In the genomic region with DNA sequence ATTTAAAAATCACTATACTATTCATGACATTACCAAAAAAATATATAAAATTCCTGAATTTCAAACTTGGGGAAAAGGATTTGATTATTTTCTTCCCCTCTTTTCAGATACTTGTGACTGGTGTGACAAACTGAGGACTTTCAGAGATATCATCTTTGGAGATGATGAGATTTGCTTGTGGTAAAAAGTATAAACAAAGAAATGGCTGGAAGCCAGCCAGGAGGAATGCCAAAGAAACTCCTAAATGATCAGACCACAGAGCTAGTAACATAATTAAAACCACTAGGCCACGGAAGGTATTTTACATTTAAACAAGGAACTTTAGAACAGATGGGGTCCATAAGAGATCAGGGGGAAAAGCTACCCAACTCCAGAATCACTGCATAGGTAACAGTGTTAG, we compare ENCODE assay signal across 15 cellular contexts. TPM values are rescaled to one million over a fixed set of nuclear protein-coding genes. Genes with fewer than 3 reads are reported as not detected.
A peak's percentile ranks its signal among the peaks of the same experiment; 100 is the strongest.
DNase-seq lines count a peak whose midpoint lies in the region; ATAC-seq, FAIRE-seq and TF ChIP-seq lines count a peak whose summit lies in the region.
"Had no signal": no experiment of that assay in that cellular context is flagged by ENCODE, and none has a peak within 500 bp of the region (broad histone marks: within the 10 kb centered on the region; RNA-seq: fewer than 3 reads in every experiment).

No MANE protein-coding gene starts in this region.

- H3K4me1 Mint-ChIP-seq in endothelial cell (ENCODE audit: unreplicated experiment) = no peaks in the 10 kb centered on the region
- H3K4me1 Mint-ChIP-seq: stimulated activated naive CD8-positive, alpha-beta T cell treated with anti-CD3 and anti-CD28 coated beads, Interleukin-15, amount 100 ng/mL, for 72 hours had no signal

- H3K36me3 ChIP-seq in GM23248 (ENCODE audit: low read depth) (peaks cover 3% of the 10 kb centered on the region; the same call in 1 of the 2 replicates), pancreas (no peaks in the 10 kb centered on the region)

- in situ Hi-C loops in GM23248 (cut with MboI) (loop anchor here (25.0 kb wide), 1 partner anchor 791 kb away; a partner anchor contains a TSS), astrocyte of the cerebellum (cut with HindIII; ENCODE audit: low sequenced_read_pairs) (no loop called here)

- H3F3A ChIP-seq in GM23248 (ENCODE audit: insufficient read depth) = no peaks in the 10 kb centered on the region

- intact Hi-C loops in pancreas (cut with DNase I) = no loop called here

- H3K36me3 Mint-ChIP-seq in endothelial cell (ENCODE audit: low read depth, unreplicated experiment) = no peaks in the 10 kb centered on the region

- H3K9me3 ChIP-seq in GM23248 (ENCODE audit: low read depth) (no peaks in the 10 kb centered on the region), pancreas (no peaks in the 10 kb centered on the region)

- H3K79me2 ChIP-seq in GM23248 (ENCODE audit: insufficient read depth) = no peaks in the 10 kb centered on the region

- no peaks in the 10 kb centered on the region for H3K27me3 Mint-ChIP-seq in endothelial cell (ENCODE audit: unreplicated experiment)
- H3K27me3 Mint-ChIP-seq: activated T-cell treated with anti-CD3 and anti-CD28 coated beads, Interleukin-2, amount 50 U/mL, for 24 hours; stimulated activated naive CD8-positive, alpha-beta T cell treated with anti-CD3 and anti-CD28 coated beads, Interleukin-15, amount 100 ng/mL, for 72 hours had no signal

- H3K4me3 ChIP-seq in AG10803 (ENCODE audit: low read length) (no peak overlapping the region), GM23248 (no peak overlapping the region), astrocyte of the cerebellum (ENCODE audit: low read depth, low read length) (no peak overlapping the region), pancreas (no peak overlapping the region)
- H3K4me3 ChIP-seq: PC-9 had no signal

- no peaks in the 10 kb centered on the region for H3K9me3 Mint-ChIP-seq in endothelial cell (ENCODE audit: unreplicated experiment)
- H3K9me3 Mint-ChIP-seq: activated T-cell treated with anti-CD3 and anti-CD28 coated beads, Interleukin-2, amount 50 U/mL, for 24 hours; stimulated activated naive CD8-positive, alpha-beta T cell treated with anti-CD3 and anti-CD28 coated beads, Interleukin-15, amount 100 ng/mL, for 72 hours had no signal

- no peaks in the 10 kb centered on the region for H3K27me3 ChIP-seq in GM23248 (replicated peaks; ENCODE audit: insufficient read depth)
- no peaks in the 10 kb centered on the region for H3K27me3 ChIP-seq in pancreas

- DNase-seq in AG10803 (ENCODE audit: low read depth) (peak; percentile 75), GM23248 (peak; percentile 36), astrocyte of the cerebellum (ENCODE audit: low read depth) (peak; percentile 57), kidney tubule cell (ENCODE audit: low spot score) (peak; percentile 34), endothelial cell (ENCODE audit: low spot score) (no peak), hypothalamus (lab: John Stamatoyannopoulos, UW) (no peak), pancreas (no peak)
- DNase-seq: activated T-cell treated with anti-CD3 and anti-CD28 coated beads, Interleukin-2, amount 50 U/mL, for 24 hours; anterior cingulate cortex; NCI-H2227 treated with DMSO at 0.1 percent for 48 hours; PC-9; retina; stimulated activated naive CD8-positive, alpha-beta T cell treated with anti-CD3 and anti-CD28 coated beads, Interleukin-15, amount 100 ng/mL, for 72 hours; T-helper 1 cell had no signal

- H3K27ac ChIP-seq in GM23248 (no peak overlapping the region), pancreas (no peak overlapping the region)
- H3K27ac ChIP-seq: PC-9 had no signal

- no peak overlapping the region for H3K4me3 Mint-ChIP-seq in endothelial cell (ENCODE audit: unreplicated experiment)
- H3K4me3 Mint-ChIP-seq: activated T-cell treated with anti-CD3 and anti-CD28 coated beads, Interleukin-2, amount 50 U/mL, for 24 hours; stimulated activated naive CD8-positive, alpha-beta T cell treated with anti-CD3 and anti-CD28 coated beads, Interleukin-15, amount 100 ng/mL, for 72 hours had no signal

- no peak overlapping the region for H3K27ac Mint-ChIP-seq in endothelial cell (ENCODE audit: unreplicated experiment)
- H3K27ac Mint-ChIP-seq: activated T-cell treated with anti-CD3 and anti-CD28 coated beads, Interleukin-2, amount 50 U/mL, for 24 hours had no signal

- H2AFZ ChIP-seq in GM23248 = 0 out of 2 replicates have a peak overlapping the region, but pooled peaks have one; percentile 30
- H2AFZ ChIP-seq: PC-9 had no signal

- no peak for FAIRE-seq in pancreas (lab: Jason Lieb, UNC)

- peak overlapping the region; percentile 39 for H3K4me2 ChIP-seq in GM23248 (ENCODE audit: unreplicated experiment)
- H3K4me2 ChIP-seq: PC-9 had no signal

- TF ChIP-seq CTCF in AG10803 (conservative IDR thresholded peaks at IDR 0.05; ENCODE audit: low read length) (no peak), astrocyte of the cerebellum (IDR thresholded peaks at IDR 0.05; ENCODE audit: low read depth, low read length, missing control alignments) (no peak), endothelial cell (IDR thresholded peaks at IDR 0.05; ENCODE audit: unreplicated experiment) (no peak), pancreas (IDR thresholded peaks at IDR 0.05) (no peak)

- 19 to 31% methylated on average over 1 of the region's 1 CpG for WGBS in GM23248 (ENCODE audit: low coverage in 1 of 2, low lambda C conversion rate in 2 of 2, missing lambda C conversion rate in 2 of 2), 2 experiments
- 47 to 57% methylated on average over 1 of the region's 1 CpG for WGBS in pancreas, 2 donors

- no peak overlapping the region for H3K9ac ChIP-seq in GM23248

- no peak for ATAC-seq in esophagus mucosa
- ATAC-seq in pancreas = no peak
- ATAC-seq: stimulated activated naive CD8-positive, alpha-beta T cell treated with anti-CD3 and anti-CD28 coated beads, Interleukin-15, amount 100 ng/mL, for 72 hours had no signal

- H3K4me1 ChIP-seq in GM23248 (ENCODE audit: insufficient read depth) = peaks cover 15% of the 10 kb centered on the region
- H3K4me1 ChIP-seq in pancreas = no peaks in the 10 kb centered on the region

- no peaks in the 10 kb centered on the region for H3K9me2 ChIP-seq in GM23248 (ENCODE audit: insufficient read depth)

- no peaks in the 10 kb centered on the region for H4K20me1 ChIP-seq in GM23248 (ENCODE audit: insufficient read depth)

RNA-seq across cellular contexts. Expression of a gene that starts 58.7 kb away (rescaled TPM):
- 22.3 and 27.2 TPM in 2 replicates for total RNA-seq in GM23248 (2014; rRNA removed; shearing (Covaris generic))
- polyA plus RNA-seq in GM23248 (2016; fragmentation: Nextera tagmentation; extraction: Ambion mirVana) = 16.0 and 17.5 TPM in 2 replicates
- 37.1 TPM for total RNA-seq in esophagus mucosa
- 23.0 TPM for total RNA-seq in endothelial cell (ENCODE audit: unreplicated experiment)
- 10 to 100 TPM; 14.3 to 23.1 (median 19.4) TPM for total RNA-seq in pancreas
- polyA plus RNA-seq in pancreas = 1 to 10 TPM; 3.1 to 7.0 TPM

RNA-seq across cellular contexts. Expression of a gene that starts 58.9 kb away (rescaled TPM):
- 31.6 and 38.6 TPM in 2 replicates for total RNA-seq in GM23248 (2014; rRNA removed; shearing (Covaris generic))
- polyA plus RNA-seq in GM23248 (2016; fragmentation: Nextera tagmentation; extraction: Ambion mirVana) (7.9 and 8.6 TPM in 2 replicates), pancreas (10 to 100 TPM in 1 of 2 donors, 1 to 10 TPM in 1; 8.1 to 13.2 TPM)
- total RNA-seq in esophagus mucosa (54.4 TPM), endothelial cell (ENCODE audit: unreplicated experiment) (27.3 TPM), pancreas (10 to 100 TPM in 4 of 6 donors, 1 to 10 TPM in 2; 9.4 to 18.2 (median 12.6) TPM)

Comparison
In these comparisons a context has a peak if more than half of its experiments do, and no peak if none do; other contexts are left out.
1. DNase-seq: peak in AG10803 (single experiment), GM23248 (single experiment), astrocyte of the cerebellum (single experiment) and kidney tubule cell (single experiment); none in endothelial cell (single experiment), hypothalamus (0 of 51) and pancreas (0 of 6).